In the genomic region with DNA sequence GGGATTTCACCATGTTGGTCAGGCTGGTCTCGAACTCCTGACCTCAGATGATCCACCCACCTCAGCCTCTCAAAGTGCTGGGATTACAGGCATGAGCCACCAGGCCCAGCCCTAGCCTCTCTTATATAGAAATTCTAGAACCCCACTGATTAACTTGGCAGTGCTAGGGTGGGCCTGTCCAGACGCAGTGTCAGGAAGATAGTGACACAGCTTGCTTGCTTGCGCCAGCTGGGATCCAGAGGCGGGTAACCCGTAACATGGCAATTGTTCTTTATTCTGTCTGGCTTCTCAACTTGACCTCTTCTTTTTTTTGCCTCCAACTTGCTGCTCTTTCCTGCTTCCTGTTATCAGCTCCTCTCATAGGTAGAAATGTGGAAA, we compare ENCODE assay signal across 28 cellular contexts. TPM values are rescaled to one million over a fixed set of nuclear protein-coding genes. Genes with fewer than 3 reads are reported as not detected.
DNase-seq lines count a peak whose midpoint lies in the region; ATAC-seq and TF ChIP-seq lines count a peak whose summit lies in the region.
"Had no signal": no experiment of that assay in that cellular context is flagged by ENCODE, and none has a peak within 500 bp of the region (broad histone marks: within the 10 kb centered on the region; RNA-seq: fewer than 3 reads in every experiment).

No MANE protein-coding gene starts in this region.

- H3K36me3 ChIP-seq in naive thymus-derived CD4-positive, alpha-beta T cell (ENCODE audit: control insufficient read depth in 2 of 3, insufficient read depth in 3 of 3, low read length in 3 of 3): no peaks in the 10 kb centered on the region
- H3K36me3 ChIP-seq: neural progenitor cell, stomach, uterus had no signal

- DNase-seq in activated CD4-positive, alpha-beta T cell treated with anti-CD3 and anti-CD28 coated beads for 36 hours: peak; percentile 22
- no peak for DNase-seq in activated CD4-positive, alpha-beta T cell treated with anti-CD3 and anti-CD28 coated beads for 48 hours
- no peak for DNase-seq in CD4-positive, alpha-beta T cell
- DNase-seq in naive thymus-derived CD4-positive, alpha-beta T cell: no peak
- DNase-seq in SHP77 treated with DMSO at 0.1 percent for 48 hours (lab: John Stamatoyannopoulos, UW) (no peak), kidney glomerular epithelial cell (lab: John Stamatoyannopoulos, UW) (no peak), SW 1271 (lab: John Stamatoyannopoulos, UW) (no peak)
- DNase-seq: effector memory CD4-positive, alpha-beta T cell; hypothalamus; left colon; MM.1S; NCI-H1417; NCI-H2029; NCI-H524 treated with DMSO at 0.1 percent for 48 hours; NK-92 treated with Interleukin-12 subunit alpha and Interleukin-12 subunit beta, amount 100 ng/mL, for 24 hours; PC-3; retina; SK-N-SH; stomach; T-helper 9 cell; uterus had no signal

- no peaks in the 10 kb centered on the region for H3K27me3 ChIP-seq in CD4-positive, alpha-beta T cell (ENCODE audit: control insufficient read depth, insufficient read depth, low read length)
- H3K27me3 ChIP-seq in naive thymus-derived CD4-positive, alpha-beta T cell (ENCODE audit: control insufficient read depth in 2 of 2, insufficient read depth in 2 of 2, low read length in 2 of 2): no peaks in the 10 kb centered on the region
- H3K27me3 ChIP-seq: neural progenitor cell, stomach, uterus had no signal

- peaks cover 0 to 12% of the 10 kb centered on the region in 2 donors for H3K4me1 ChIP-seq in naive thymus-derived CD4-positive, alpha-beta T cell (ENCODE audit: control insufficient read depth in 2 of 2, insufficient read depth in 2 of 2, low read length in 2 of 2)
- H3K4me1 ChIP-seq: neural progenitor cell, parathyroid adenoma, uterus had no signal

- POLR2A ChIA-PET in activated CD4-positive, alpha-beta T cell treated with anti-CD3 and anti-CD28 coated beads for 36 hours (lab: Charles Lee): no interaction called here
- POLR2A ChIA-PET in CD4-positive, alpha-beta T cell (lab: Charles Lee): interaction anchor here (0.6 kb wide), 1 partner anchor 15 kb away, joined by 3 read pairs; no protein-coding TSS in a partner anchor
- POLR2A ChIA-PET in naive thymus-derived CD4-positive, alpha-beta T cell (lab: Charles Lee): no interaction called here

- no peaks in the 10 kb centered on the region for H3K9me3 ChIP-seq in CD4-positive, alpha-beta T cell (ENCODE audit: control insufficient read depth, low read length)
- no peaks in the 10 kb centered on the region for H3K9me3 ChIP-seq in naive thymus-derived CD4-positive, alpha-beta T cell (ENCODE audit: control insufficient read depth in 2 of 3, low read length in 3 of 3)
- H3K9me3 ChIP-seq: SK-N-SH, stomach, uterus had no signal

- peaks cover 3% of the 10 kb centered on the region for H3K4me1 Mint-ChIP-seq in activated CD4-positive, alpha-beta T cell treated with anti-CD3 and anti-CD28 coated beads for 36 hours
- no peaks in the 10 kb centered on the region for H3K4me1 Mint-ChIP-seq in CD4-positive, alpha-beta T cell (ENCODE audit: low read depth)
- H3K4me1 Mint-ChIP-seq in activated T-helper 17 cell treated with anti-CD3 and anti-CD28 coated beads, Interleukin-2, amount 50 U/mL, for 72 hours: no peaks in the 10 kb centered on the region
- peaks cover 0 to 14% (median 7%) of the 10 kb centered on the region in 7 donors for H3K4me1 Mint-ChIP-seq in naive thymus-derived CD4-positive, alpha-beta T cell
- H3K4me1 Mint-ChIP-seq: neural progenitor cell had no signal

- H3K27ac ChIP-seq in CD4-positive, alpha-beta T cell (ENCODE audit: low read depth, low read length): no peak overlapping the region
- H3K27ac ChIP-seq in naive thymus-derived CD4-positive, alpha-beta T cell (ENCODE audit: low read depth, low read length): no peak overlapping the region
- H3K27ac ChIP-seq: C4-2B, coronary artery, neural progenitor cell, parathyroid adenoma, stomach, uterus had no signal

- intact Hi-C loops in activated CD4-positive, alpha-beta T cell treated with anti-CD3 and anti-CD28 coated beads for 36 hours (cut with DNase I, micrococcal nuclease): no loop called here
- intact Hi-C loops in CD4-positive, alpha-beta T cell (cut with DNase I, micrococcal nuclease): no loop called here
- intact Hi-C loops in naive thymus-derived CD4-positive, alpha-beta T cell (cut with micrococcal nuclease): loop anchor here in 1 of 2 donors (2.0 kb wide), 1 partner anchor 15 kb away; no protein-coding TSS in a partner anchor

- H3K27me3 Mint-ChIP-seq in activated CD4-positive, alpha-beta T cell treated with anti-CD3 and anti-CD28 coated beads for 36 hours: no peaks in the 10 kb centered on the region
- H3K27me3 Mint-ChIP-seq in CD4-positive, alpha-beta T cell: no peaks in the 10 kb centered on the region
- H3K27me3 Mint-ChIP-seq in activated T-helper 17 cell treated with anti-CD3 and anti-CD28 coated beads, Interleukin-2, amount 50 U/mL, for 72 hours: no peaks in the 10 kb centered on the region
- H3K27me3 Mint-ChIP-seq in naive thymus-derived CD4-positive, alpha-beta T cell: no peaks in the 10 kb centered on the region

- H3K4me3 Mint-ChIP-seq in activated CD4-positive, alpha-beta T cell treated with anti-CD3 and anti-CD28 coated beads for 36 hours: peak overlapping the region; percentile 39
- no peak overlapping the region for H3K4me3 Mint-ChIP-seq in CD4-positive, alpha-beta T cell
- peak overlapping the region; percentile 63 for H3K4me3 Mint-ChIP-seq in activated T-helper 17 cell treated with anti-CD3 and anti-CD28 coated beads, Interleukin-2, amount 50 U/mL, for 72 hours
- peak overlapping the region in 1 of 10 donors; percentile 41 for H3K4me3 Mint-ChIP-seq in naive thymus-derived CD4-positive, alpha-beta T cell
- H3K4me3 Mint-ChIP-seq: neural progenitor cell had no signal

- TF ChIP-seq CTCF in CD4-positive, alpha-beta T cell (IDR thresholded peaks at IDR 0.05): no peak

- ATAC-seq in activated CD4-positive, alpha-beta T cell treated with anti-CD3 and anti-CD28 coated beads for 36 hours: peak; percentile 42
- ATAC-seq in CD4-positive, alpha-beta T cell (ENCODE audit: poor library complexity): no peak
- peak; percentile 64 for ATAC-seq in activated T-helper 17 cell treated with anti-CD3 and anti-CD28 coated beads, Interleukin-2, amount 50 U/mL, for 72 hours (replicated peaks)
- ATAC-seq in naive thymus-derived CD4-positive, alpha-beta T cell: no peak
- ATAC-seq: HCT116, left colon, PC-3 had no signal

- H3K4me3 ChIP-seq in naive thymus-derived CD4-positive, alpha-beta T cell (ENCODE audit: low read length): no peak overlapping the region
- H3K4me3 ChIP-seq: coronary artery, neural progenitor cell, stomach, uterus had no signal

- H3K36me3 Mint-ChIP-seq in activated CD4-positive, alpha-beta T cell treated with anti-CD3 and anti-CD28 coated beads for 36 hours (ENCODE audit: low read depth): no peaks in the 10 kb centered on the region
- H3K36me3 Mint-ChIP-seq in CD4-positive, alpha-beta T cell (ENCODE audit: low read depth): no peaks in the 10 kb centered on the region
- H3K36me3 Mint-ChIP-seq in activated T-helper 17 cell treated with anti-CD3 and anti-CD28 coated beads, Interleukin-2, amount 50 U/mL, for 72 hours (ENCODE audit: low read depth): peaks cover 12% of the 10 kb centered on the region
- no peaks in the 10 kb centered on the region for H3K36me3 Mint-ChIP-seq in naive thymus-derived CD4-positive, alpha-beta T cell
- H3K36me3 Mint-ChIP-seq: neural progenitor cell had no signal

- CTCF ChIA-PET in activated CD4-positive, alpha-beta T cell treated with anti-CD3 and anti-CD28 coated beads for 36 hours (lab: Charles Lee): interaction anchor here (0.6 to 2.1 kb wide), 7 partner anchors 9 to 453 kb away, joined by 3 to 9 read pairs (median 4); a partner anchor contains a TSS
- CTCF ChIA-PET in CD4-positive, alpha-beta T cell (lab: Charles Lee): interaction anchor here (1.0 to 1.5 kb wide), 2 partner anchors 81 to 91 kb away, joined by 3 to 4 read pairs; no protein-coding TSS in a partner anchor
- CTCF ChIA-PET in naive thymus-derived CD4-positive, alpha-beta T cell (lab: Charles Lee): interaction anchor here (0.5 to 1.6 kb wide), 3 partner anchors 11 to 428 kb away, joined by 3 to 4 read pairs (median 3); no protein-coding TSS in a partner anchor

- no peaks in the 10 kb centered on the region for H3K9me3 Mint-ChIP-seq in activated CD4-positive, alpha-beta T cell treated with anti-CD3 and anti-CD28 coated beads for 36 hours (ENCODE audit: low read depth)
- no peaks in the 10 kb centered on the region for H3K9me3 Mint-ChIP-seq in CD4-positive, alpha-beta T cell
- H3K9me3 Mint-ChIP-seq in activated T-helper 17 cell treated with anti-CD3 and anti-CD28 coated beads, Interleukin-2, amount 50 U/mL, for 72 hours: no peaks in the 10 kb centered on the region
- H3K9me3 Mint-ChIP-seq in naive thymus-derived CD4-positive, alpha-beta T cell: no peaks in the 10 kb centered on the region
- H3K9me3 Mint-ChIP-seq: neural progenitor cell had no signal

- H3K27ac Mint-ChIP-seq in activated CD4-positive, alpha-beta T cell treated with anti-CD3 and anti-CD28 coated beads for 36 hours: peak overlapping the region; percentile 67
- peak overlapping the region; percentile 36 for H3K27ac Mint-ChIP-seq in CD4-positive, alpha-beta T cell
- peak overlapping the region; percentile 99 for H3K27ac Mint-ChIP-seq in activated T-helper 17 cell treated with anti-CD3 and anti-CD28 coated beads, Interleukin-2, amount 50 U/mL, for 72 hours
- H3K27ac Mint-ChIP-seq in naive thymus-derived CD4-positive, alpha-beta T cell: peak overlapping the region in 8 of 9 donors; percentile 10 to 83 (median 56)
- H3K27ac Mint-ChIP-seq: neural progenitor cell had no signal

RNA-seq across cellular contexts. Expression of a gene that starts 16.2 kb away (rescaled TPM):
- 1 to 10 TPM; 4.7 to 5.6 TPM for total RNA-seq in activated CD4-positive, alpha-beta T cell treated with anti-CD3 and anti-CD28 coated beads for 36 hours
- total RNA-seq in CD4-positive, alpha-beta T cell: under 1 TPM; 0.36 to 0.64 TPM
- 1 to 10 TPM; 3.7 to 4.5 TPM for total RNA-seq in activated T-helper 17 cell treated with anti-CD3 and anti-CD28 coated beads, Interleukin-2, amount 50 U/mL, for 72 hours
- 1 to 10 TPM in 4 of 5 experiments, under 1 TPM in 1; 0.96 to 8.1 (median 6.9) TPM for total RNA-seq in naive thymus-derived CD4-positive, alpha-beta T cell
- polyA plus RNA-seq in naive thymus-derived CD4-positive, alpha-beta T cell: 10 to 100 TPM in 1 of 2 donors, 1 to 10 TPM in 1; 5.0 to 10.7 TPM

RNA-seq across cellular contexts. Expression of a gene that starts 16.3 kb away (rescaled TPM):
- 10 to 100 TPM; 37.8 to 42.2 TPM for total RNA-seq in activated CD4-positive, alpha-beta T cell treated with anti-CD3 and anti-CD28 coated beads for 36 hours
- total RNA-seq in CD4-positive, alpha-beta T cell: 10 to 100 TPM; 13.3 to 13.9 TPM
- 10 to 100 TPM; 38.6 to 52.8 TPM for total RNA-seq in activated T-helper 17 cell treated with anti-CD3 and anti-CD28 coated beads, Interleukin-2, amount 50 U/mL, for 72 hours
- total RNA-seq in naive thymus-derived CD4-positive, alpha-beta T cell: 10 to 100 TPM; 13.7 to 58.5 (median 17.3) TPM
- 10 to 100 TPM; 22.6 to 35.9 TPM for polyA plus RNA-seq in naive thymus-derived CD4-positive, alpha-beta T cell

RNA-seq across cellular contexts. Expression of a gene that starts 43.8 kb away (rescaled TPM):
- 10 to 100 TPM; 57.6 to 82.2 TPM for total RNA-seq in activated CD4-positive, alpha-beta T cell treated with anti-CD3 and anti-CD28 coated beads for 36 hours
- 10 to 100 TPM; 36.2 to 41.7 TPM for total RNA-seq in CD4-positive, alpha-beta T cell
- 100 to 1,000 TPM in 1 of 2 donors, 10 to 100 TPM in 1; 94.8 to 108 TPM for total RNA-seq in activated T-helper 17 cell treated with anti-CD3 and anti-CD28 coated beads, Interleukin-2, amount 50 U/mL, for 72 hours
- total RNA-seq in naive thymus-derived CD4-positive, alpha-beta T cell: 10 to 100 TPM; 57.7 to 97.3 (median 79.7) TPM
- polyA plus RNA-seq in naive thymus-derived CD4-positive, alpha-beta T cell: 10 to 100 TPM; 25.8 to 30.8 TPM

RNA-seq across cellular contexts. Expression of a gene that starts 56.3 kb away (rescaled TPM):
- total RNA-seq in activated CD4-positive, alpha-beta T cell treated with anti-CD3 and anti-CD28 coated beads for 36 hours: 10 to 100 TPM; 19.6 to 19.7 TPM
- total RNA-seq in CD4-positive, alpha-beta T cell: 1 to 10 TPM; 7.4 to 8.4 TPM
- total RNA-seq in activated T-helper 17 cell treated with anti-CD3 and anti-CD28 coated beads, Interleukin-2, amount 50 U/mL, for 72 hours: 10 to 100 TPM; 26.5 to 42.3 TPM
- total RNA-seq in naive thymus-derived CD4-positive, alpha-beta T cell: 10 to 100 TPM in 4 of 5 experiments, 1 to 10 TPM in 1; 9.8 to 53.3 (median 14.2) TPM
- 1 to 10 TPM; 1.3 to 4.3 TPM for polyA plus RNA-seq in naive thymus-derived CD4-positive, alpha-beta T cell
- total RNA-seq: A172 had no signal

Comparison
In these comparisons a context has a peak if more than half of its experiments do, and no peak if none do; other contexts are left out.
1. ATAC-seq: peak in activated CD4-positive, alpha-beta T cell treated with anti-CD3 and anti-CD28 coated beads for 36 hours (single experiment) and activated T-helper 17 cell treated with anti-CD3 and anti-CD28 coated beads, Interleukin-2, amount 50 U/mL, for 72 hours (single experiment); none in CD4-positive, alpha-beta T cell (single experiment) and naive thymus-derived CD4-positive, alpha-beta T cell (single experiment).
2. H3K27ac Mint-ChIP-seq: peak in every context shown above with its lines; median percentile 99 in activated T-helper 17 cell treated with anti-CD3 and anti-CD28 coated beads, Interleukin-2, amount 50 U/mL, for 72 hours; 67 in activated CD4-positive, alpha-beta T cell treated with anti-CD3 and anti-CD28 coated beads for 36 hours; 56 in naive thymus-derived CD4-positive, alpha-beta T cell; 36 in CD4-positive, alpha-beta T cell.